In the genomic region with DNA sequence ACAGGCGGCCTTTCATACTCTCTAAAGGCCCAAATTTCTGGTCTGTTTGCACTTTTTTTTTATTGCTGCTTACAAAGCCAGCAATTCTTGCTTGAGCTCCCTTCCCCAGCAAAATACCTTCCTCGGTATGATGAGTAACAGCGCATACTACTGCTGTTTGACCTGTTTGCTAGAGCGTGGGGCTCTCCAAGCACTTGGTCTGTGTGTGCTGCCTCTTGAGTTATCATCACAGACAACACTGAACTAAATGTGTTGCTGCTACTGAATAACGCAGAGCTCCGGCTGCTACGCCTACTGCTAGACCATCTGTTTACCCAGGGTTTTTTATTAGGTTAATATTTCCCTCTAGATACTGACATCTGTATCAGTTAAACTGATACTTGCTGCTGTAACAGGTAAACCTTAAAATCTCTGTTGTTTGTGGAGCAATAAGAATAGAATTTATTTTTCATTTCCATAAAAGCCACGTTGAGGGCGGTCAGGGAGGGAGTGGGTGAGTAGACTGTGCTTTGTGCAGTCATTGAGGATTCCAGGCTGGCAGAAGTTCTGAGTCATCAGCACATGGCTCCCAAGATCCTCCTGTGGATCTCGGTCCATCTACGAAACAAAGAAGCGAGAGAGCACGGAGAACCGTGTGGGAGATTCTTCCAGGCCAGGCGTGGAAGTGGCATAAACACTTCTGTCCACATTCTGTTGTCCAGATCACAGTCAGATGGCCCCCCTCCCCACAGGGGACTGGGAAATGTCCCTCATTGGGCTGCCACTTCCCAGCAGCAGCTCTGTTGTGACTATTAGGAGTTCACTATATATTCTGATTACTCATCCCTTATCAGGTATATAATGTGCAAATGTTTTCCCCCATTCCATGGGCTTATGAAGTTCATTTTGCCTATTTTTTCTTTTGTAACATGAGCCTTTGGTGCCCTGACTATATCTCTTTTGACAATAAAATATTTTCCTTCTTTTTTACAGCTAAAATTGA, we compare ENCODE assay signal across 9 cellular contexts. TPM values are rescaled to one million over a fixed set of nuclear protein-coding genes. Genes with fewer than 3 reads are reported as not detected.
DNase-seq lines count a peak whose midpoint lies in the region; ATAC-seq, FAIRE-seq and TF ChIP-seq lines count a peak whose summit lies in the region.
"Had no signal": no experiment of that assay in that cellular context is flagged by ENCODE, and none has a peak within 500 bp of the region (broad histone marks: within the 10 kb centered on the region; RNA-seq: fewer than 3 reads in every experiment).

No MANE protein-coding gene starts in this region.

- no peaks in the 10 kb centered on the region for H3K27me3 Mint-ChIP-seq in neural crest cell (ENCODE audit: low read depth)
- H3K27me3 Mint-ChIP-seq in naive thymus-derived CD4-positive, alpha-beta T cell = no peaks in the 10 kb centered on the region

- H3K4me1 ChIP-seq in endothelial cell of umbilical vein (ENCODE audit: control insufficient read depth, extremely low read depth, insufficient read depth, low read length) = no peaks in the 10 kb centered on the region
- no peaks in the 10 kb centered on the region for H3K4me1 ChIP-seq in naive thymus-derived CD4-positive, alpha-beta T cell (ENCODE audit: control insufficient read depth in 2 of 2, insufficient read depth in 2 of 2, low read length in 2 of 2)

- no peaks in the 10 kb centered on the region for H3K9me3 ChIP-seq in endothelial cell of umbilical vein (replicated peaks; ENCODE audit: control insufficient read depth, insufficient read depth, low read length)
- peaks cover 0 to 13% (median 0%) of the 10 kb centered on the region in 3 experiments for H3K9me3 ChIP-seq in naive thymus-derived CD4-positive, alpha-beta T cell (ENCODE audit: control insufficient read depth in 2 of 3, low read length in 3 of 3)

- H3K27ac ChIP-seq in endothelial cell of umbilical vein (ENCODE audit: insufficient read depth, low read depth, low read length) = no peak overlapping the region
- no peak overlapping the region for H3K27ac ChIP-seq in naive thymus-derived CD4-positive, alpha-beta T cell (ENCODE audit: low read depth, low read length)

- H3K36me3 ChIP-seq in endothelial cell of umbilical vein (ENCODE audit: control insufficient read depth in 2 of 2, extremely low read depth in 1 of 2, insufficient read depth in 2 of 2, low read length in 2 of 2) = no peaks in the 10 kb centered on the region
- no peaks in the 10 kb centered on the region for H3K36me3 ChIP-seq in naive thymus-derived CD4-positive, alpha-beta T cell (ENCODE audit: control insufficient read depth in 2 of 3, insufficient read depth in 3 of 3, low read length in 3 of 3)

- intact Hi-C loops in endothelial cell of umbilical vein (cut with micrococcal nuclease) = loop anchor here (2.0 kb wide), 1 partner anchor 59 kb away; no protein-coding TSS in a partner anchor
- intact Hi-C loops in naive thymus-derived CD4-positive, alpha-beta T cell (cut with micrococcal nuclease) = loop anchor here (1.0 kb wide), 1 partner anchor 60 kb away; no protein-coding TSS in a partner anchor

- FAIRE-seq in endothelial cell of umbilical vein (lab: Jason Lieb, UNC) = peak; percentile 26
- FAIRE-seq: D721Med had no signal

- POLR2A ChIA-PET in endothelial cell of umbilical vein (lab: Charles Lee) = no interaction called here
- POLR2A ChIA-PET in naive thymus-derived CD4-positive, alpha-beta T cell (lab: Charles Lee) = interaction anchor here (0.6 to 1.0 kb wide), 3 partner anchors 14 to 225 kb away, joined by 3 to 4 read pairs (median 3); a partner anchor contains a TSS

- peaks cover 0 to 3% of the 10 kb centered on the region in 2 experiments for H3K27me3 ChIP-seq in endothelial cell of umbilical vein (ENCODE audit: control insufficient read depth in 2 of 2, insufficient read depth in 2 of 2, low read length in 2 of 2)
- H3K27me3 ChIP-seq in naive thymus-derived CD4-positive, alpha-beta T cell (ENCODE audit: control insufficient read depth in 2 of 2, insufficient read depth in 2 of 2, low read length in 2 of 2) = no peaks in the 10 kb centered on the region

- TF ChIP-seq POLR2A in endothelial cell of umbilical vein (IDR thresholded peaks at IDR 0.05; ENCODE audit: low read depth, low read length) = no peak

- no peak for ATAC-seq in naive thymus-derived CD4-positive, alpha-beta T cell
- no peak for ATAC-seq in HG02884 (IDR thresholded peaks at IDR 0.05; ENCODE audit: unreplicated experiment)

- H3K27ac Mint-ChIP-seq in neural crest cell (ENCODE audit: unreplicated experiment) = peak overlapping the region; percentile 85
- no peak overlapping the region for H3K27ac Mint-ChIP-seq in naive thymus-derived CD4-positive, alpha-beta T cell

- DNase-seq in DMS53 treated with DMSO at 0.1 percent for 48 hours (lab: John Stamatoyannopoulos, UW; ENCODE audit: unreplicated experiment) = peak; percentile 95
- peak; percentile 70 for DNase-seq in NCI-H2171 treated with DMSO at 0.1 percent for 48 hours (lab: John Stamatoyannopoulos, UW)
- DNase-seq in endothelial cell of umbilical vein (ENCODE audit: low read depth, low spot score) = no peak
- no peak for DNase-seq in neural crest cell (ENCODE audit: low read depth, low spot score)
- DNase-seq in central memory CD4-positive, alpha-beta T cell = no peak
- no peak for DNase-seq in naive thymus-derived CD4-positive, alpha-beta T cell
- no peak for DNase-seq in UCSD-AML1 (lab: John Stamatoyannopoulos, UW; ENCODE audit: unreplicated experiment)

- no peaks in the 10 kb centered on the region for H4K20me1 ChIP-seq in endothelial cell of umbilical vein (replicated peaks; ENCODE audit: control insufficient read depth, extremely low read depth, insufficient read depth, low read length)

- H3K4me3 Mint-ChIP-seq in neural crest cell = no peak overlapping the region
- H3K4me3 Mint-ChIP-seq in naive thymus-derived CD4-positive, alpha-beta T cell = no peak overlapping the region

- no peaks in the 10 kb centered on the region for H3K36me3 Mint-ChIP-seq in neural crest cell (ENCODE audit: low read depth)
- no peaks in the 10 kb centered on the region for H3K36me3 Mint-ChIP-seq in naive thymus-derived CD4-positive, alpha-beta T cell

- H3K4me3 ChIP-seq in endothelial cell of umbilical vein (replicated peaks in 1 of 3; ENCODE audit: insufficient read depth in 1 of 3, low read depth in 1 of 3, low read length in 3 of 3) = no peak overlapping the region
- no peak overlapping the region for H3K4me3 ChIP-seq in naive thymus-derived CD4-positive, alpha-beta T cell (ENCODE audit: low read length)

- no peaks in the 10 kb centered on the region for H3K9me1 ChIP-seq in endothelial cell of umbilical vein (replicated peaks; ENCODE audit: control insufficient read depth, extremely low read depth, insufficient read depth, low read length)

- peaks cover 5% of the 10 kb centered on the region for H3K4me1 Mint-ChIP-seq in neural crest cell
- peaks cover 0 to 6% (median 2%) of the 10 kb centered on the region in 7 donors for H3K4me1 Mint-ChIP-seq in naive thymus-derived CD4-positive, alpha-beta T cell

- dilution Hi-C loops in endothelial cell of umbilical vein (cut with MboI; ENCODE audit: extremely low pct_ligation_motif_present, low sequenced_read_pairs) = no loop called here

- H3K4me2 ChIP-seq in endothelial cell of umbilical vein (ENCODE audit: insufficient read depth, low read length) = no peak overlapping the region

- no peaks in the 10 kb centered on the region for H3K9me3 Mint-ChIP-seq in neural crest cell
- peaks cover 0 to 8% (median 3%) of the 10 kb centered on the region in 11 donors for H3K9me3 Mint-ChIP-seq in naive thymus-derived CD4-positive, alpha-beta T cell

- BruUV-seq in endothelial cell of umbilical vein (replicated peaks; lab: Mats Ljungman, UMichigan) = no TSS peak

- H2AFZ ChIP-seq in endothelial cell of umbilical vein (ENCODE audit: low read depth, low read length) = no peak overlapping the region

- no peak overlapping the region for H3K9ac ChIP-seq in endothelial cell of umbilical vein (replicated peaks; ENCODE audit: extremely low read depth, insufficient read depth, low read length)

- CTCF ChIA-PET in endothelial cell of umbilical vein (lab: Charles Lee) = interaction anchor here (0.8 to 5.4 kb wide), 13 partner anchors 12 to 965 kb away, joined by 3 to 35 read pairs (median 4); a partner anchor contains a TSS
- CTCF ChIA-PET in naive thymus-derived CD4-positive, alpha-beta T cell (lab: Charles Lee) = interaction anchor here (0.7 to 1.4 kb wide), 3 partner anchors 14 to 66 kb away, joined by 5 to 9 read pairs (median 5); a partner anchor contains a TSS

- no peaks in the 10 kb centered on the region for H3K79me2 ChIP-seq in endothelial cell of umbilical vein (ENCODE audit: control insufficient read depth, insufficient read depth, low read length)

- TF ChIP-seq CTCF in endothelial cell of umbilical vein (IDR thresholded peaks at IDR 0.05; ENCODE audit: extremely low read depth in 1 of 2, insufficient read depth in 1 of 2, low read depth in 1 of 2, low read length in 2 of 2) = no peak
- no peak for TF ChIP-seq CTCF in neural crest cell (conservative IDR thresholded peaks at IDR 0.05)

TF ChIP-seq in endothelial cell of umbilical vein, 7 proteins besides CTCF, POLR2A, EP300 and RAD21 (continues in another document):
- TF ChIP-seq EZH2 (IDR thresholded peaks at IDR 0.05; ENCODE audit: borderline replicate concordance, low read depth, low read length, severe bottlenecking) = no peak

RNA-seq across cellular contexts. Expression of a gene that starts 14.0 kb away (rescaled TPM):
- 5.9 and 6.3 TPM in 2 replicates for total RNA-seq in endothelial cell of umbilical vein
- polyA plus RNA-seq in endothelial cell of umbilical vein = 3.1 and 3.2 TPM in 2 replicates
- polyA plus RNA-seq in endothelial cell of umbilical vein (2011; cell fraction: cytosol; rRNA removed) = 3.3 and 3.5 TPM in 2 replicates
- 3.2 and 3.9 TPM in 2 replicates for polyA plus RNA-seq in endothelial cell of umbilical vein (2011; cell fraction: nucleus; rRNA removed)
- polyA plus RNA-seq in endothelial cell of umbilical vein (2012) = 3.7 and 4.6 TPM in 2 replicates
- polyA minus RNA-seq in endothelial cell of umbilical vein = 3.3 and 4.4 TPM in 2 replicates
- polyA minus RNA-seq in endothelial cell of umbilical vein (2011; cell fraction: cytosol; rRNA and poly(A)+ RNA removed) = 1.2 TPM
- polyA minus RNA-seq in endothelial cell of umbilical vein (2011; cell fraction: nucleus; rRNA and poly(A)+ RNA removed) = 2.0 and 2.6 TPM in 2 replicates
- total RNA-seq in neural crest cell = 8.9 and 11.6 TPM in 2 replicates
- total RNA-seq in naive thymus-derived CD4-positive, alpha-beta T cell = 1 to 10 TPM; 1.7 to 4.0 (median 2.8) TPM
- 1 to 10 TPM; 1.7 to 2.1 TPM for polyA plus RNA-seq in naive thymus-derived CD4-positive, alpha-beta T cell

RNA-seq across cellular contexts. Expression of a gene that starts 14.2 kb away (rescaled TPM):
- total RNA-seq in endothelial cell of umbilical vein (40.3 and 45.2 TPM in 2 replicates), neural crest cell (46.6 and 49.2 TPM in 2 replicates)
- 7.1 and 9.5 TPM in 2 replicates for polyA plus RNA-seq in endothelial cell of umbilical vein
- 12.1 and 14.3 TPM in 2 replicates for polyA plus RNA-seq in endothelial cell of umbilical vein (2011; cell fraction: cytosol; rRNA removed)
- polyA plus RNA-seq in endothelial cell of umbilical vein (2011; cell fraction: nucleus; rRNA removed) = 20.1 and 28.5 TPM in 2 replicates
- polyA plus RNA-seq in endothelial cell of umbilical vein (2012) = 31.7 and 40.3 TPM in 2 replicates
- 10.6 and 12.6 TPM in 2 replicates for polyA minus RNA-seq in endothelial cell of umbilical vein
- polyA minus RNA-seq in endothelial cell of umbilical vein (2011; cell fraction: cytosol; rRNA and poly(A)+ RNA removed) = 13.4 TPM
- polyA minus RNA-seq in endothelial cell of umbilical vein (2011; cell fraction: nucleus; rRNA and poly(A)+ RNA removed) = 8.8 and 9.5 TPM in 2 replicates
- total RNA-seq in naive thymus-derived CD4-positive, alpha-beta T cell = 10 to 100 TPM; 23.1 to 59.8 (median 43.9) TPM
- polyA plus RNA-seq in naive thymus-derived CD4-positive, alpha-beta T cell = 10 to 100 TPM; 12.6 to 33.7 TPM

Comparison
In these comparisons a context has a peak if more than half of its experiments do, and no peak if none do; other contexts are left out.
1. DNase-seq: peak in DMS53 treated with DMSO at 0.1 percent for 48 hours (single experiment) and NCI-H2171 treated with DMSO at 0.1 percent for 48 hours (single experiment); none in endothelial cell of umbilical vein (single experiment), neural crest cell (single experiment), central memory CD4-positive, alpha-beta T cell (single experiment), naive thymus-derived CD4-positive, alpha-beta T cell (0 of 9) and UCSD-AML1 (single experiment).